ENCODE assay signal across 24 cellular contexts in genomic region chr20:4490595-4491280, GRCh38.
DNase-seq lines count a peak whose midpoint lies in the region; ATAC-seq and TF ChIP-seq lines count a peak whose summit lies in the region.
"Had no signal": no experiment of that assay in that cellular context is flagged by ENCODE, and none has a peak within 500 bp of the region (broad histone marks: within the 10 kb centered on the region; RNA-seq: fewer than 3 reads in every experiment).

No MANE protein-coding gene starts in this region.

- H3K36me3 Mint-ChIP-seq in MCF 10A (ENCODE audit: insufficient read depth, unreplicated experiment): no peaks in the 10 kb centered on the region

- TF ChIP-seq POLR2A in breast epithelium (IDR thresholded peaks at IDR 0.05): no peak

- TF ChIP-seq CTCF in MCF 10A (IDR thresholded peaks at IDR 0.05; ENCODE audit: unreplicated experiment): no peak
- TF ChIP-seq CTCF in breast epithelium (IDR thresholded peaks at IDR 0.05): no peak
- no peak for TF ChIP-seq CTCF in RWPE2 (IDR thresholded peaks at IDR 0.05; ENCODE audit: poor library complexity, severe bottlenecking)
- no peak for TF ChIP-seq CTCF in fibroblast of mammary gland (conservative IDR thresholded peaks at IDR 0.05; ENCODE audit: control insufficient read depth, insufficient read depth, low read depth, low read length)
- TF ChIP-seq CTCF in GM10248 (IDR thresholded peaks at IDR 0.05; ENCODE audit: control extremely low read depth, extremely low read depth, low read depth, missing control alignments): no peak

- no peaks in the 10 kb centered on the region for H3K36me3 ChIP-seq in breast epithelium
- H3K36me3 ChIP-seq in RWPE2 (ENCODE audit: low read depth): no peaks in the 10 kb centered on the region
- H3K36me3 ChIP-seq: BLaER1, thoracic aorta had no signal

- peak; percentile 31 for DNase-seq in MCF 10A (ENCODE audit: unreplicated experiment)
- no peak for DNase-seq in breast epithelium (ENCODE audit: low spot score in 2 of 2)
- no peak for DNase-seq in RWPE2 (ENCODE audit: low spot score)
- peak; percentile 47 for DNase-seq in fibroblast of mammary gland (ENCODE audit: low read depth)
- no peak for DNase-seq in GM10248 (ENCODE audit: extremely low spot score)
- DNase-seq in SKM-1 treated with dmso at 0.1 percent for 144 hours (lab: John Stamatoyannopoulos, UW; ENCODE audit: unreplicated experiment): no peak
- DNase-seq in GF-D8 (lab: John Stamatoyannopoulos, UW): no peak
- DNase-seq: activated CD4-positive, alpha-beta T cell treated with anti-CD3 and anti-CD28 coated beads for 1 hour; activated CD8-positive, alpha-beta memory T cell treated with anti-CD3 and anti-CD28 coated beads for 24 hours; activated naive CD4-positive, alpha-beta T cell; activated T-cell treated with anti-CD3 and anti-CD28 coated beads, Interleukin-2, amount 50 U/mL, for 4 hours; amniotic stem cell; Caco-2; KG1; NCI-H1694 treated with DMSO at 0.1 percent for 48 hours; NCI-H748 treated with DMSO at 0.1 percent for 48 hours; SHP77 treated with DMSO at 0.1 percent for 48 hours; stimulated activated naive CD4-positive, alpha-beta T cell had no signal

- H3K4me1 ChIP-seq in breast epithelium (no peaks in the 10 kb centered on the region), RWPE2 (ENCODE audit: insufficient read depth, poor library complexity, severe bottlenecking) (peaks cover 24% of the 10 kb centered on the region)
- H3K4me1 ChIP-seq: BLaER1, Caco-2 had no signal

- no peaks in the 10 kb centered on the region for H3K9me3 Mint-ChIP-seq in MCF 10A (ENCODE audit: unreplicated experiment)
- H3K9me3 Mint-ChIP-seq: activated T-cell treated with anti-CD3 and anti-CD28 coated beads, Interleukin-2, amount 50 U/mL, for 4 hours had no signal

- no peak overlapping the region for H3K27ac ChIP-seq in breast epithelium
- H3K27ac ChIP-seq in RWPE2 (ENCODE audit: poor library complexity, severe bottlenecking): peak overlapping the region; percentile 31
- H3K27ac ChIP-seq: 22Rv1, BLaER1, thoracic aorta had no signal

- POLR2A ChIA-PET in MCF 10A (lab: Yijun Ruan, JAX): interaction anchor here (0.6 to 1.0 kb wide), 2 partner anchors 16 to 115 kb away, joined by 3 to 4 read pairs; no protein-coding TSS in a partner anchor
- POLR2A ChIA-PET in GM10248 (lab: Yijun Ruan, JAX): no interaction called here

- H3K27me3 Mint-ChIP-seq in MCF 10A (ENCODE audit: insufficient read depth, unreplicated experiment): no peaks in the 10 kb centered on the region

- H3K27ac Mint-ChIP-seq in MCF 10A (ENCODE audit: low read depth, unreplicated experiment): no peak overlapping the region

- H3K27me3 ChIP-seq in breast epithelium: no peaks in the 10 kb centered on the region
- no peaks in the 10 kb centered on the region for H3K27me3 ChIP-seq in RWPE2 (ENCODE audit: insufficient read depth, poor library complexity, severe bottlenecking)
- H3K27me3 ChIP-seq: BLaER1 had no signal

- H3K4me1 Mint-ChIP-seq in MCF 10A (ENCODE audit: insufficient read depth, unreplicated experiment): no peaks in the 10 kb centered on the region

- no peak overlapping the region for H3K4me3 Mint-ChIP-seq in MCF 10A (ENCODE audit: unreplicated experiment)
- H3K4me3 Mint-ChIP-seq: activated T-cell treated with anti-CD3 and anti-CD28 coated beads, Interleukin-2, amount 50 U/mL, for 4 hours had no signal

- H3K4me3 ChIP-seq in breast epithelium (no peak overlapping the region), RWPE2 (ENCODE audit: severe bottlenecking) (no peak overlapping the region), fibroblast of mammary gland (ENCODE audit: control insufficient read depth, low read depth, low read length) (no peak overlapping the region)
- H3K4me3 ChIP-seq: BLaER1, lung, smooth muscle cell, thoracic aorta had no signal

- CTCF ChIA-PET in MCF 10A (lab: Yijun Ruan, JAX) (no interaction called here), GM10248 (lab: Yijun Ruan, JAX) (interaction anchor here (1.9 to 2.3 kb wide), 2 partner anchors 12 to 13 kb away, joined by 4 to 8 read pairs; no protein-coding TSS in a partner anchor)

- ATAC-seq in RWPE2 (ENCODE audit: low read depth) (no peak), HG02870 (IDR thresholded peaks at IDR 0.05; ENCODE audit: unreplicated experiment) (no peak)
- ATAC-seq: activated T-cell treated with anti-CD3 and anti-CD28 coated beads, Interleukin-2, amount 50 U/mL, for 4 hours had no signal

- intact Hi-C loops in MCF 10A (cut with micrococcal nuclease): no loop called here
- intact Hi-C loops in breast epithelium (cut with DNase I; ENCODE audit: low total_unique reads): no loop called here

- no TSS peak for BruUV-seq in MCF 10A (replicated peaks; lab: Mats Ljungman, UMichigan)

- H3K9me3 ChIP-seq in breast epithelium (no peaks in the 10 kb centered on the region), RWPE2 (ENCODE audit: severe bottlenecking) (no peaks in the 10 kb centered on the region)
- H3K9me3 ChIP-seq: BLaER1, Caco-2, thoracic aorta had no signal

Comparison
In these comparisons a context has a peak if more than half of its experiments do, and no peak if none do; other contexts are left out.
1. DNase-seq: peak in MCF 10A (single experiment) and fibroblast of mammary gland (single experiment); none in breast epithelium (0 of 2), RWPE2 (single experiment), GM10248 (single experiment), SKM-1 treated with dmso at 0.1 percent for 144 hours (single experiment) and GF-D8 (single experiment).